In genomic region chr6:73395875-73396274, GRCh38 we compare ENCODE assay signal across 27 cellular contexts. TPM values are rescaled to one million over a fixed set of nuclear protein-coding genes. Genes with fewer than 3 reads are reported as not detected.
"Had no signal": no experiment of that assay in that cellular context is flagged by ENCODE, and none has a peak within 500 bp of the region (broad histone marks: within the 10 kb centered on the region; RNA-seq: fewer than 3 reads in every experiment).

No MANE protein-coding gene starts in this region.

- H3K4me3 ChIP-seq: SJSA1, SK-N-MC had no signal

- H3K36me3 ChIP-seq: Peyer's patch, SJSA1 had no signal

- DNase-seq: IMR-90, Karpas-422, KG1, MM.1S, MV-4-11, NCI-H1048, NCI-H1105, NCI-H1417 treated with DMSO at 0.1 percent for 48 hours, NCI-H187, NCI-H2029, NCI-H2081 treated with DMSO at 0.1 percent for 48 hours, NCI-H2171, NCI-H226, NCI-H446, NCI-H510A, NCI-H524 treated with DMSO at 0.1 percent for 48 hours, NCI-H774, Peyer's patch, Right ventricle myocardium superior, SIG-M5 had no signal

- H3K27ac ChIP-seq: Peyer's patch, SJSA1, SK-N-MC had no signal

- FAIRE-seq: HepG2 had no signal

- H3K27me3 ChIP-seq: Peyer's patch, SJSA1 had no signal

- H3K4me1 ChIP-seq: Peyer's patch, SJSA1 had no signal

- ATAC-seq: HepG2 had no signal

RNA-seq across cellular contexts. Expression of gene DDX43, which starts 1.2 kb away (rescaled TPM):
- total RNA-seq: HepG2, HT1080, IMR-90, M059J, RPMI7951, SJSA1 had no signal
- polyA plus RNA-seq: HepG2 had no signal

RNA-seq across cellular contexts. Expression of gene OOEP, which starts 26.2 kb away (rescaled TPM):
- total RNA-seq: HepG2, HT1080, IMR-90, M059J, Peyer's patch, Right ventricle myocardium superior, RPMI7951, SJSA1 had no signal
- polyA plus RNA-seq: HepG2, IMR-90 had no signal

RNA-seq across cellular contexts. Expression of gene KHDC3L, which starts 33.4 kb away (rescaled TPM):
- total RNA-seq: HepG2; HT1080; IMR-90; Peyer's patch; Right ventricle myocardium superior; RPMI7951; SJSA1; T-helper 1 cell treated with Interleukin-12 subunit alpha and Interleukin-12 subunit beta and Interleukin-4 antibody, amounts not matched to agents 30 ng/mL and 1 ng/mL, for 36 hours had no signal
- polyA plus RNA-seq: HepG2, IMR-90 had no signal

RNA-seq across cellular contexts. Expression of gene DPPA5, which starts 41.8 kb away (rescaled TPM):
- total RNA-seq: HepG2; HT1080; IMR-90; M059J; Peyer's patch; Right ventricle myocardium superior; RPMI7951; SJSA1; T-helper 1 cell treated with Interleukin-12 subunit alpha and Interleukin-12 subunit beta and Interleukin-4 antibody, amounts not matched to agents 30 ng/mL and 1 ng/mL, for 36 hours had no signal
- polyA plus RNA-seq: HepG2, IMR-90 had no signal
